ENCODE assay signal across 3 cellular contexts in genomic region chr4:66920514-66920913, GRCh38.
TF ChIP-seq lines count a peak whose summit lies in the region.

No MANE protein-coding gene starts in this region.

TF ChIP-seq in SK-N-SH, 30 proteins besides CTCF, POLR2A, EP300 and RAD21:
- TF ChIP-seq FOXM1 (IDR thresholded peaks at IDR 0.05; ENCODE audit: low read depth), result no peak
- TF ChIP-seq FOSL2 (IDR thresholded peaks at IDR 0.05; ENCODE audit: borderline replicate concordance, low read depth), result no peak
- no peak for TF ChIP-seq TEAD4 (IDR thresholded peaks at IDR 0.05; ENCODE audit: borderline replicate concordance, insufficient read depth)
- TF ChIP-seq, protein P1, sequence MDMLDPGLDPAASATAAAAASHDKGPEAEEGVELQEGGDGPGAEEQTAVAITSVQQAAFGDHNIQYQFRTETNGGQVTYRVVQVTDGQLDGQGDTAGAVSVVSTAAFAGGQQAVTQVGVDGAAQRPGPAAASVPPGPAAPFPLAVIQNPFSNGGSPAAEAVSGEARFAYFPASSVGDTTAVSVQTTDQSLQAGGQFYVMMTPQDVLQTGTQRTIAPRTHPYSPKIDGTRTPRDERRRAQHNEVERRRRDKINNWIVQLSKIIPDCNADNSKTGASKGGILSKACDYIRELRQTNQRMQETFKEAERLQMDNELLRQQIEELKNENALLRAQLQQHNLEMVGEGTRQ (IDR thresholded peaks at IDR 0.05; ENCODE audit: borderline replicate concordance, low read depth, low read length), result no peak
- TF ChIP-seq, protein P2, sequence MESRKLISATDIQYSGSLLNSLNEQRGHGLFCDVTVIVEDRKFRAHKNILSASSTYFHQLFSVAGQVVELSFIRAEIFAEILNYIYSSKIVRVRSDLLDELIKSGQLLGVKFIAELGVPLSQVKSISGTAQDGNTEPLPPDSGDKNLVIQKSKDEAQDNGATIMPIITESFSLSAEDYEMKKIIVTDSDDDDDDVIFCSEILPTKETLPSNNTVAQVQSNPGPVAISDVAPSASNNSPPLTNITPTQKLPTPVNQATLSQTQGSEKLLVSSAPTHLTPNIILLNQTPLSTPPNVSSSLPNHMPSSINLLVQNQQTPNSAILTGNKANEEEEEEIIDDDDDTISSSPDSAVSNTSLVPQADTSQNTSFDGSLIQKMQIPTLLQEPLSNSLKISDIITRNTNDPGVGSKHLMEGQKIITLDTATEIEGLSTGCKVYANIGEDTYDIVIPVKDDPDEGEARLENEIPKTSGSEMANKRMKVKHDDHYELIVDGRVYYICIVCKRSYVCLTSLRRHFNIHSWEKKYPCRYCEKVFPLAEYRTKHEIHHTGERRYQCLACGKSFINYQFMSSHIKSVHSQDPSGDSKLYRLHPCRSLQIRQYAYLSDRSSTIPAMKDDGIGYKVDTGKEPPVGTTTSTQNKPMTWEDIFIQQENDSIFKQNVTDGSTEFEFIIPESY (IDR thresholded peaks at IDR 0.05; ENCODE audit: borderline replicate concordance, low read depth), result no peak
- TF ChIP-seq GABPA (IDR thresholded peaks at IDR 0.05; ENCODE audit: low read depth), result no peak
- TF ChIP-seq POLR2AphosphoS5 (IDR thresholded peaks at IDR 0.05; ENCODE audit: low read depth, low read length), result no peak
- no peak for TF ChIP-seq RCOR1 (IDR thresholded peaks at IDR 0.05; ENCODE audit: low read length)

TF ChIP-seq in SK-N-SH treated with all-trans-retinoic acid at 6 μM for 48 hours, 23 proteins besides CTCF, POLR2A, EP300 and RAD21:
- no peak for TF ChIP-seq ZNF8 (CRISPR knock-in tag; IDR thresholded peaks at IDR 0.05)
- no peak for TF ChIP-seq ZNF565 (CRISPR knock-in tag; conservative IDR thresholded peaks at IDR 0.05; ENCODE audit: low read depth)

TF ChIP-seq in H1, 55 proteins besides CTCF, POLR2A, EP300 and RAD21:
- TF ChIP-seq ATF3 (IDR thresholded peaks at IDR 0.05; ENCODE audit: insufficient read depth, low read depth, low read length), result no peak
- TF ChIP-seq RXRA (IDR thresholded peaks at IDR 0.05; ENCODE audit: insufficient read depth, low read depth, low read length), result no peak
- TF ChIP-seq NANOG (IDR thresholded peaks at IDR 0.05; ENCODE audit: insufficient read depth, low read depth, low read length, poor library complexity, severe bottlenecking), result no peak
- no peak for TF ChIP-seq EZH2 (IDR thresholded peaks at IDR 0.05; ENCODE audit: low read depth, low read length, severe bottlenecking)
- no peak for TF ChIP-seq CBX5 (IDR thresholded peaks at IDR 0.05; ENCODE audit: low read depth, low read length)
- no peak for TF ChIP-seq CREB1 (IDR thresholded peaks at IDR 0.05)
- no peak for TF ChIP-seq MAFK (IDR thresholded peaks at IDR 0.05; ENCODE audit: low read depth, low read length)
- TF ChIP-seq SP4 (IDR thresholded peaks at IDR 0.05; ENCODE audit: low read length), result no peak
- TF ChIP-seq SP1 (IDR thresholded peaks at IDR 0.05; ENCODE audit: low read depth, low read length), result no peak
- TF ChIP-seq POU5F1 (IDR thresholded peaks at IDR 0.05; ENCODE audit: low read depth, low read length), result no peak
- TF ChIP-seq KDM4A (IDR thresholded peaks at IDR 0.05; ENCODE audit: low read depth, low read length, severe bottlenecking), result no peak
